In genomic region chr7:73738612-73739386, GRCh38 we compare ENCODE assay signal across 8 cellular contexts. TPM values are rescaled to one million over a fixed set of nuclear protein-coding genes. Genes with fewer than 3 reads are reported as not detected.
DNase-seq lines count a peak whose midpoint lies in the region; ATAC-seq and TF ChIP-seq lines count a peak whose summit lies in the region.

TSS of gene ABHD11 (minus strand) at chr7:73738802. CDS start at chr7:73738770, 32 bp downstream.

- intact Hi-C loops in left cardiac atrium (cut with DNase I) = no loop called here

- peak; percentile 93 for ATAC-seq in GM18498 (IDR thresholded peaks at IDR 0.05; ENCODE audit: unreplicated experiment)
- ATAC-seq in HG02885 (IDR thresholded peaks at IDR 0.05; ENCODE audit: poor library complexity, unreplicated experiment) = peak; percentile 93
- peak; percentile 93 to 97 for ATAC-seq in left cardiac atrium

- DNase-seq in NCI-H1694 treated with DMSO at 0.1 percent for 48 hours (lab: John Stamatoyannopoulos, UW) = peak; percentile 89
- DNase-seq in amniotic stem cell (lab: John Stamatoyannopoulos, UW) = peak; percentile 95
- DNase-seq in left cardiac atrium = peak; percentile 97
- DNase-seq in progenitor cell of endocrine pancreas (ENCODE audit: low spot score, unreplicated experiment) = peak; percentile 97
- peak; percentile 99 for DNase-seq in ureter (ENCODE audit: low spot score)

- H3K4me3 Mint-ChIP-seq in T-helper 1 cell treated with Interleukin-12 subunit alpha and Interleukin-12 subunit beta and Interleukin-4 antibody, amounts not matched to agents 30 μg/mL and 1 μg/mL, for 36 hours = peak within 1 kb of the TSS; percentile 95
- H3K4me3 Mint-ChIP-seq in progenitor cell of endocrine pancreas (ENCODE audit: low read depth) = peak within 1 kb of the TSS; percentile 91

- no peak for TF ChIP-seq CTCF in progenitor cell of endocrine pancreas (IDR thresholded peaks at IDR 0.05; ENCODE audit: unreplicated experiment)

- H3K36me3 Mint-ChIP-seq in T-helper 1 cell treated with Interleukin-12 subunit alpha and Interleukin-12 subunit beta and Interleukin-4 antibody, amounts not matched to agents 30 μg/mL and 1 μg/mL, for 36 hours (ENCODE audit: low read depth) = peaks cover 3% of the 10 kb centered on the region
- peaks cover 7% of the 10 kb centered on the region for H3K36me3 Mint-ChIP-seq in progenitor cell of endocrine pancreas (ENCODE audit: insufficient read depth)

- H3K4me1 Mint-ChIP-seq in T-helper 1 cell treated with Interleukin-12 subunit alpha and Interleukin-12 subunit beta and Interleukin-4 antibody, amounts not matched to agents 30 μg/mL and 1 μg/mL, for 36 hours (ENCODE audit: low read depth) = peaks cover 15% of the 10 kb centered on the region
- H3K4me1 Mint-ChIP-seq in progenitor cell of endocrine pancreas (ENCODE audit: low read depth) = peaks cover 33% of the 10 kb centered on the region

- no peaks in the 10 kb centered on the region for H3K27me3 Mint-ChIP-seq in T-helper 1 cell treated with Interleukin-12 subunit alpha and Interleukin-12 subunit beta and Interleukin-4 antibody, amounts not matched to agents 30 μg/mL and 1 μg/mL, for 36 hours (ENCODE audit: low read depth)
- no peaks in the 10 kb centered on the region for H3K27me3 Mint-ChIP-seq in progenitor cell of endocrine pancreas

- peak within 1 kb of the TSS; percentile 96 for H3K27ac Mint-ChIP-seq in T-helper 1 cell treated with Interleukin-12 subunit alpha and Interleukin-12 subunit beta and Interleukin-4 antibody, amounts not matched to agents 30 μg/mL and 1 μg/mL, for 36 hours
- H3K27ac Mint-ChIP-seq in progenitor cell of endocrine pancreas = peak within 1 kb of the TSS; percentile 99

- H3K9me3 Mint-ChIP-seq in T-helper 1 cell treated with Interleukin-12 subunit alpha and Interleukin-12 subunit beta and Interleukin-4 antibody, amounts not matched to agents 30 μg/mL and 1 μg/mL, for 36 hours = no peaks in the 10 kb centered on the region
- no peaks in the 10 kb centered on the region for H3K9me3 Mint-ChIP-seq in progenitor cell of endocrine pancreas (ENCODE audit: low read depth)

RNA-seq across cellular contexts. Expression of gene ABHD11, which starts in this region (rescaled TPM):
- 10 to 100 TPM; 22.6 to 27.4 TPM for total RNA-seq in left cardiac atrium
- total RNA-seq in progenitor cell of endocrine pancreas = 62.9 and 69.7 TPM in 2 replicates
- total RNA-seq in ureter = 47.7 TPM

Comparison
In these comparisons a context has a peak if more than half of its experiments do, and no peak if none do; other contexts are left out.
1. Peak in every context shown above with its lines: DNase-seq and ATAC-seq.